Comparison of ENCODE assay signal across 17 cellular contexts in the genomic region with DNA sequence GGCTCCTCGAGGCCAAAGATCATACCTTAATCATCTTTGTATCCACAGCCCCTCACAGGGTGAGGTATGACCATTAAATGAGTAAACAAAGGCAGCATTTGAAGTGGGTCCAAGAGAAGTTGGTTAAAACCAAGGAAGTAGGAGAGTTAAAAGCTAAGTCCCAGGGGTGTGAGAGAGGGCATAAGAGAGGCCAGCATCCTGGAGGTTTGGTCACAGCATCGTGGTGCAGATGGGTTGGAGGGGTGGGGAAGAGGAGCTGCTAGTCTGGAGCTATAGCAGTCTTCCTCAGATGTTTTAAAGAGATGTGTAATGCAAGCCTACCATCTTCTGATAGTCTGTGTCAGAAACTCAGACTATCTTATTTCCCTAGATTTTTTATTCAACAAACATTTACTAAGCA.
DNase-seq lines count a peak whose midpoint lies in the region; ATAC-seq, FAIRE-seq and TF ChIP-seq lines count a peak whose summit lies in the region.
"Had no signal": no experiment of that assay in that cellular context is flagged by ENCODE, and none has a peak within 500 bp of the region (broad histone marks: within the 10 kb centered on the region; RNA-seq: fewer than 3 reads in every experiment).

No MANE protein-coding gene starts in this region.

- H3K9me3 Mint-ChIP-seq in dendritic cell treated with granulocyte-macrophage colony-stimulating factor and Interleukin-4, amounts not matched to agents 40 ng/mL and 50 ng/mL, for 4 days, result peaks cover 27% of the 10 kb centered on the region
- H3K9me3 Mint-ChIP-seq in stimulated activated effector memory CD8-positive, alpha-beta T cell treated with anti-CD3 and anti-CD28 coated beads, Interleukin-12 subunit alpha, Interleukin-12 subunit beta, amount 100 ng/mL, for 72 hours, result no peaks in the 10 kb centered on the region
- H3K9me3 Mint-ChIP-seq: CD4-positive, alpha-beta T cell; GM23338 had no signal

- no peak overlapping the region for H3K4me3 Mint-ChIP-seq in dendritic cell treated with granulocyte-macrophage colony-stimulating factor and Interleukin-4, amounts not matched to agents 40 ng/mL and 50 ng/mL, for 4 days
- no peak overlapping the region for H3K4me3 Mint-ChIP-seq in stimulated activated effector memory CD8-positive, alpha-beta T cell treated with anti-CD3 and anti-CD28 coated beads, Interleukin-12 subunit alpha, Interleukin-12 subunit beta, amount 100 ng/mL, for 72 hours
- H3K4me3 Mint-ChIP-seq: CD4-positive, alpha-beta T cell; GM23338 had no signal

- intact Hi-C loops in left ventricle myocardium superior (cut with micrococcal nuclease), result no loop called here
- intact Hi-C loops in HepG2 (cut with micrococcal nuclease; ENCODE audit: unreplicated experiment), result no loop called here
- intact Hi-C loops in right lobe of liver (cut with DNase I), result no loop called here
- intact Hi-C loops in dendritic cell treated with granulocyte-macrophage colony-stimulating factor and Interleukin-4, amounts not matched to agents 40 ng/mL and 50 ng/mL, for 4 days (cut with micrococcal nuclease), result no loop called here

- POLR2A ChIA-PET in HepG2 (lab: Yijun Ruan, JAX), result no interaction called here

- TF ChIP-seq EP300 in HepG2 (IDR thresholded peaks at IDR 0.05; ENCODE audit: low read depth in 2 of 2, low read length in 2 of 2) (no peak), HepG2 (CRISPR knock-in tag; IDR thresholded peaks at IDR 0.05; ENCODE audit: borderline replicate concordance) (no peak)

- in situ Hi-C loops in HepG2 (cut with HindIII; ENCODE audit: extremely low pct_ligation_motif_present, low pct_unique_long_range_greater_than_20kb), result no loop called here

- BruUV-seq in HepG2 (replicated peaks; lab: Mats Ljungman, UMichigan), result no TSS peak

- no peak for FAIRE-seq in HepG2 (lab: Jason Lieb, UNC)
- FAIRE-seq: GM12878, GM18507 had no signal

- no peaks in the 10 kb centered on the region for H3K27me3 Mint-ChIP-seq in dendritic cell treated with granulocyte-macrophage colony-stimulating factor and Interleukin-4, amounts not matched to agents 40 ng/mL and 50 ng/mL, for 4 days
- H3K27me3 Mint-ChIP-seq: CD4-positive, alpha-beta T cell had no signal

- peaks cover 23% of the 10 kb centered on the region for H3K4me1 Mint-ChIP-seq in dendritic cell treated with granulocyte-macrophage colony-stimulating factor and Interleukin-4, amounts not matched to agents 40 ng/mL and 50 ng/mL, for 4 days (ENCODE audit: low read depth)
- H3K4me1 Mint-ChIP-seq in stimulated activated effector memory CD8-positive, alpha-beta T cell treated with anti-CD3 and anti-CD28 coated beads, Interleukin-12 subunit alpha, Interleukin-12 subunit beta, amount 100 ng/mL, for 72 hours, result peaks cover 17% of the 10 kb centered on the region

- no peak for DNase-seq in cardiac muscle cell (ENCODE audit: low read depth in 1 of 2, low spot score in 1 of 2)
- no peak for DNase-seq in left ventricle myocardium superior
- no peak for DNase-seq in HepG2 (ENCODE audit: low spot score)
- DNase-seq in right lobe of liver, result no peak
- no peak for DNase-seq in stimulated activated effector memory CD8-positive, alpha-beta T cell treated with anti-CD3 and anti-CD28 coated beads, Interleukin-12 subunit alpha, Interleukin-12 subunit beta, amount 100 ng/mL, for 72 hours (ENCODE audit: low spot score in 2 of 2)
- no peak for DNase-seq in LoVo (ENCODE audit: low spot score)
- no peak for DNase-seq in islet precursor cell
- DNase-seq: 8988T; AML-193; CD4-positive, alpha-beta T cell; DMS79; H7 had no signal

- H3K9ac ChIP-seq in HepG2 (ENCODE audit: insufficient read depth, low read depth, low read length), result no peak overlapping the region
- H3K9ac ChIP-seq: BLaER1 treated with 17β-estradiol and CSF1 and Interleukin-3, amounts not matched to agents 10 nM and 100 nM had no signal

- H3K27me3 ChIP-seq in cardiac muscle cell, result no peaks in the 10 kb centered on the region
- H3K27me3 ChIP-seq in HepG2 (ENCODE audit: control insufficient read depth in 1 of 2, insufficient read depth in 2 of 2, low read length in 2 of 2), result no peaks in the 10 kb centered on the region
- H3K27me3 ChIP-seq in right lobe of liver, result no peaks in the 10 kb centered on the region
- H3K27me3 ChIP-seq: BLaER1 treated with 17β-estradiol and CSF1 and Interleukin-3, amounts not matched to agents 10 nM and 100 nM had no signal

- 91% methylated on average over 2 of the region's 2 CpGs for WGBS in HepG2 (ENCODE audit: low lambda C conversion rate)
- WGBS in right lobe of liver (ENCODE audit: insufficient coverage, low coverage, low lambda C conversion rate, missing lambda C conversion rate), result 86% methylated on average over 1 of the region's 2 CpGs

- no peak overlapping the region for H2AFZ ChIP-seq in HepG2 (ENCODE audit: low read length)
- H2AFZ ChIP-seq: GM23338 had no signal

- H3K27ac ChIP-seq in cardiac muscle cell (peak overlapping the region; percentile 79), HepG2 (ENCODE audit: extremely low read length, insufficient read depth, low read length) (no peak overlapping the region), right lobe of liver (no peak overlapping the region)

- peaks cover 47% of the 10 kb centered on the region for H3K79me2 ChIP-seq in HepG2 (ENCODE audit: insufficient read depth, low read length)

- CTCF ChIA-PET in HepG2 (lab: Yijun Ruan, JAX; ENCODE audit: low intra/inter-chr PET ratio, low total read pairs), result no interaction called here

- no peak overlapping the region for H3K4me3 ChIP-seq in cardiac muscle cell
- no peak overlapping the region for H3K4me3 ChIP-seq in HepG2 (replicated peaks in 1 of 3; ENCODE audit: insufficient read depth in 1 of 3, low read depth in 2 of 3, low read length in 3 of 3)
- H3K4me3 ChIP-seq in right lobe of liver, result no peak overlapping the region
- H3K4me3 ChIP-seq: BLaER1 treated with 17β-estradiol and CSF1 and Interleukin-3, amounts not matched to agents 10 nM and 100 nM; GM12878; GM23338 had no signal

- H3K4me1 ChIP-seq in cardiac muscle cell (ENCODE audit: low read depth), result peaks cover 30% of the 10 kb centered on the region
- no peaks in the 10 kb centered on the region for H3K4me1 ChIP-seq in HepG2 (ENCODE audit: insufficient read depth, low read length)
- H3K4me1 ChIP-seq in right lobe of liver, result peaks cover 0 to 4% (median 0%) of the 10 kb centered on the region in 4 donors

- H3K9me3 ChIP-seq in cardiac muscle cell (ENCODE audit: low read depth) (no peaks in the 10 kb centered on the region), HepG2 (ENCODE audit: low read length) (no peaks in the 10 kb centered on the region), right lobe of liver (no peaks in the 10 kb centered on the region)

- H3K36me3 Mint-ChIP-seq in dendritic cell treated with granulocyte-macrophage colony-stimulating factor and Interleukin-4, amounts not matched to agents 40 ng/mL and 50 ng/mL, for 4 days (ENCODE audit: low read depth), result peaks cover 88% of the 10 kb centered on the region
- H3K36me3 Mint-ChIP-seq in stimulated activated effector memory CD8-positive, alpha-beta T cell treated with anti-CD3 and anti-CD28 coated beads, Interleukin-12 subunit alpha, Interleukin-12 subunit beta, amount 100 ng/mL, for 72 hours, result peaks cover 31% of the 10 kb centered on the region

- TF ChIP-seq CTCF in cardiac muscle cell (IDR thresholded peaks at IDR 0.05; ENCODE audit: low read depth, low read length) (no peak), HepG2 (CRISPR knock-in tag; IDR thresholded peaks at IDR 0.05) (no peak), right lobe of liver (IDR thresholded peaks at IDR 0.05) (no peak)

- H3K27ac Mint-ChIP-seq in dendritic cell treated with granulocyte-macrophage colony-stimulating factor and Interleukin-4, amounts not matched to agents 40 ng/mL and 50 ng/mL, for 4 days, result peak overlapping the region; percentile 55
- H3K27ac Mint-ChIP-seq in stimulated activated effector memory CD8-positive, alpha-beta T cell treated with anti-CD3 and anti-CD28 coated beads, Interleukin-12 subunit alpha, Interleukin-12 subunit beta, amount 100 ng/mL, for 72 hours, result peak overlapping the region; percentile 2
- H3K27ac Mint-ChIP-seq: CD4-positive, alpha-beta T cell; GM23338 had no signal

- TF ChIP-seq POLR2A in HepG2 (IDR thresholded peaks at IDR 0.05; ENCODE audit: insufficient read depth in 1 of 2, low read depth in 2 of 2, low read length in 2 of 2), result no peak; a peak in 1 of 4 replicates
- no peak for TF ChIP-seq POLR2A in right lobe of liver (IDR thresholded peaks at IDR 0.05)

- no peak for TF ChIP-seq RAD21 in HepG2 (CRISPR knock-in tag; IDR thresholded peaks at IDR 0.05)

- peaks cover 82% of the 10 kb centered on the region for H4K20me1 ChIP-seq in HepG2 (ENCODE audit: insufficient read depth, low read length)

- H3K36me3 ChIP-seq in cardiac muscle cell (peaks cover 13% of the 10 kb centered on the region), HepG2 (replicated peaks in 1 of 2; ENCODE audit: control insufficient read depth in 1 of 2, insufficient read depth in 2 of 2, low read length in 2 of 2) (peaks cover 32 to 94% of the 10 kb centered on the region in 2 experiments), right lobe of liver (peaks cover 0 to 35% (median 6%) of the 10 kb centered on the region in 4 donors)

- no peak overlapping the region for H3K4me2 ChIP-seq in HepG2 (ENCODE audit: low read depth, low read length)
- H3K4me2 ChIP-seq: BLaER1 treated with 17β-estradiol and CSF1 and Interleukin-3, amounts not matched to agents 10 nM and 100 nM; GM23338 had no signal

- ATAC-seq in left ventricle myocardium superior (no peak), HepG2 (no peak; the same call in 2 of the 3 replicates), right lobe of liver (no peak)
- no peak for ATAC-seq in stimulated activated effector memory CD8-positive, alpha-beta T cell treated with anti-CD3 and anti-CD28 coated beads, Interleukin-12 subunit alpha, Interleukin-12 subunit beta, amount 100 ng/mL, for 72 hours
- ATAC-seq: GM12878, GM23338 had no signal

TF ChIP-seq in HepG2, 621 proteins besides CTCF, POLR2A, EP300 and RAD21:
- TF ChIP-seq RBM22 (optimal IDR thresholded peaks at IDR 0.05; ENCODE audit: low read length) (peak; percentile 96), SSRP1 (CRISPR knock-in tag; IDR thresholded peaks at IDR 0.05) (peak; percentile 36; the same call in 1 of the 2 replicates), ZNF329 (CRISPR knock-in tag; IDR thresholded peaks at IDR 0.05; ENCODE audit: low read depth) (no peak), CHD2 (IDR thresholded peaks at IDR 0.05; ENCODE audit: low read depth, low read length) (no peak)
